Comparison of ENCODE assay signal across 19 cellular contexts in genomic region chr11:64092761-64093136, GRCh38. TPM values are rescaled to one million over a fixed set of nuclear protein-coding genes. Genes with fewer than 3 reads are reported as not detected.
"Had no signal": no experiment of that assay in that cellular context is flagged by ENCODE, and none has a peak within 500 bp of the region (broad histone marks: within the 10 kb centered on the region; RNA-seq: fewer than 3 reads in every experiment).

No MANE protein-coding gene starts in this region.

- H3K4me3 ChIP-seq: breast epithelium, esophagus squamous epithelium, pancreas, testis had no signal

- H3K27ac ChIP-seq: breast epithelium, esophagus squamous epithelium, pancreas, testis, WERI-Rb-1 had no signal

- DNase-seq: activated CD4-positive, alpha-beta memory T cell treated with anti-CD3 and anti-CD28 coated beads, Interleukin-2, amount 10 ng/mL, durations not matched to agents 7 days and 5 days; activated CD4-positive, alpha-beta T cell treated with anti-CD3 and anti-CD28 coated beads for 36 hours; activated gamma-delta T cell treated with Interleukin-2 at 50 U/mL for 16 hours; activated naive CD8-positive, alpha-beta T cell treated with anti-CD3 and anti-CD28 coated beads for 36 hours; activated T-cell treated with anti-CD3 and anti-CD28 coated beads, Interleukin-2, amount 50 U/mL, for 48 hours; esophagus squamous epithelium; foreskin fibroblast; glutamatergic neuron; mesendoderm; nephron progenitor cell; pancreas; stimulated activated CD4-positive, alpha-beta T cell treated with anti-CD3 and anti-CD28 coated beads, Interleukin-4, amount 100 ng/mL, for 1 hour; stimulated activated CD8-positive, alpha-beta memory T cell treated with anti-CD3 and anti-CD28 coated beads, Interleukin-4, amount 100 ng/mL, for 48 hours; stimulated activated naive CD8-positive, alpha-beta T cell treated with anti-CD3 and anti-CD28 coated beads, Interleukin-15, Interleukin-2, amounts not matched to agents 100 U/mL and 50 U/mL, for 24 hours; T1000; WERI-Rb-1 had no signal

- H3K36me3 ChIP-seq: breast epithelium, esophagus squamous epithelium, pancreas, WERI-Rb-1 had no signal

- FAIRE-seq: islet of Langerhans, pancreas had no signal

- ATAC-seq: activated CD4-positive, alpha-beta T cell treated with anti-CD3 and anti-CD28 coated beads for 36 hours; stimulated activated naive CD8-positive, alpha-beta T cell treated with anti-CD3 and anti-CD28 coated beads, Interleukin-15, Interleukin-2, amounts not matched to agents 100 U/mL and 50 U/mL, for 24 hours had no signal

- H3K36me3 Mint-ChIP-seq: activated naive CD8-positive, alpha-beta T cell treated with anti-CD3 and anti-CD28 coated beads for 36 hours had no signal

- H3K9me3 ChIP-seq: breast epithelium, esophagus squamous epithelium, pancreas, testis had no signal

- H3K4me1 ChIP-seq: breast epithelium had no signal

- H3K27ac Mint-ChIP-seq: activated CD4-positive, alpha-beta memory T cell treated with anti-CD3 and anti-CD28 coated beads, Interleukin-2, amount 10 ng/mL, durations not matched to agents 7 days and 5 days; activated CD4-positive, alpha-beta T cell treated with anti-CD3 and anti-CD28 coated beads for 36 hours; activated naive CD8-positive, alpha-beta T cell treated with anti-CD3 and anti-CD28 coated beads for 36 hours; nephron progenitor cell had no signal

- H3K9me3 Mint-ChIP-seq: activated CD4-positive, alpha-beta memory T cell treated with anti-CD3 and anti-CD28 coated beads, Interleukin-2, amount 10 ng/mL, durations not matched to agents 7 days and 5 days; activated naive CD8-positive, alpha-beta T cell treated with anti-CD3 and anti-CD28 coated beads for 36 hours; nephron progenitor cell had no signal

- H3K27me3 Mint-ChIP-seq: activated CD4-positive, alpha-beta memory T cell treated with anti-CD3 and anti-CD28 coated beads, Interleukin-2, amount 10 ng/mL, durations not matched to agents 7 days and 5 days; activated CD4-positive, alpha-beta T cell treated with anti-CD3 and anti-CD28 coated beads for 36 hours; activated naive CD8-positive, alpha-beta T cell treated with anti-CD3 and anti-CD28 coated beads for 36 hours had no signal

- H3K27me3 ChIP-seq: breast epithelium, esophagus squamous epithelium, pancreas, testis had no signal

- H3K4me3 Mint-ChIP-seq: activated CD4-positive, alpha-beta memory T cell treated with anti-CD3 and anti-CD28 coated beads, Interleukin-2, amount 10 ng/mL, durations not matched to agents 7 days and 5 days; activated CD4-positive, alpha-beta T cell treated with anti-CD3 and anti-CD28 coated beads for 36 hours; activated naive CD8-positive, alpha-beta T cell treated with anti-CD3 and anti-CD28 coated beads for 36 hours; nephron progenitor cell had no signal

RNA-seq across cellular contexts. Expression of gene FLRT1, which starts 57.0 kb away (rescaled TPM):
- total RNA-seq: activated naive CD8-positive, alpha-beta T cell treated with anti-CD3 and anti-CD28 coated beads for 36 hours; breast epithelium had no signal
